10 cellular contexts compared by ENCODE assay signal in the genomic region with DNA sequence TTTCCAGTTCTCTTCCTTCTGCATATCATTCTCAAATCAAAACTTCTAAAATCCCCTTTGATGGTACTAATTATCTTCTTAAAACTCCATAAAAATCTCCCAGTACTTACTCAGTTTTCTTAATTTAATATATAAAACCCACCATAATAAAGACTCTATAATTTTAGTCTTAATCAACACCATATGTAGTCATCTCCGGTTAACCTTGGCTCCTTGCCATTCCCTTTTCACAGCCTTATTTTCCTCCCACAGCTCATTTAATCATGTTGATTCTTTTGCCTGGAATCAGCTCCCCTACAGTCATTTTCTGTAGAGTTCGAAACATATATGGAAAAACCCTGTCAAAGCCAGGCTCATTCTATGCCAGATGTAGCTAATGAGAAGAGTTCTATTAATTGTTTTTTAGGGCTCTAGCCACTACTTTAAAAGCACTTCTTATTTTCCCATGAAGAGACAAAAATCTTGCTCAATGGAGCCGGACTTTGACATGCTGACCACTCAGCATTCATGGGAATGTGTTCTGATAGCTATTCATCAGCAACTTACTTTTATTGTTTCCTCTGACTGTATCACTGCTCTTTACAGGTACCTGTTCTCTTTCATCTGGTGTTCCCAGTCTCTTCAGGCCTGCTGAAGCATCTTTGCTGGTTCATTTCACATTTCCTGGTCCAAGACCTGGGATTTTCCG.
A peak's percentile ranks its signal among the peaks of the same experiment; 100 is the strongest.
DNase-seq lines count a peak whose midpoint lies in the region; ATAC-seq, FAIRE-seq and TF ChIP-seq lines count a peak whose summit lies in the region.
"Had no signal": no experiment of that assay in that cellular context is flagged by ENCODE, and none has a peak within 500 bp of the region (broad histone marks: within the 10 kb centered on the region; RNA-seq: fewer than 3 reads in every experiment).

No MANE protein-coding gene starts in this region.

- no peak for ATAC-seq in HG02610 (IDR thresholded peaks at IDR 0.05; ENCODE audit: unreplicated experiment)
- ATAC-seq in GM19397 (IDR thresholded peaks at IDR 0.05; ENCODE audit: unreplicated experiment) = no peak

- TF ChIP-seq CTCF in retinal pigment epithelial cell (conservative IDR thresholded peaks at IDR 0.05; ENCODE audit: low read depth, low read length) = no peak

- peak; percentile 47 for DNase-seq in GM04504 (ENCODE audit: low read depth)
- peak; percentile 92 for DNase-seq in NCI-H2171 treated with DMSO at 0.1 percent for 48 hours (lab: John Stamatoyannopoulos, UW)
- peak; percentile 27 for DNase-seq in retinal pigment epithelial cell (ENCODE audit: low read depth)
- DNase-seq in SW480 (ENCODE audit: low spot score) = no peak
- DNase-seq: activated CD4-positive, alpha-beta T cell treated with anti-CD3 and anti-CD28 coated beads, Interleukin-2, amount 10 ng/mL, durations not matched to agents 7 days and 5 days; activated gamma-delta T cell; DMS53 had no signal

- no peak overlapping the region for H3K4me3 ChIP-seq in retinal pigment epithelial cell (ENCODE audit: low read length)

- peak; percentile 90 for FAIRE-seq in endometrium (lab: Jason Lieb, UNC)
